Comparison of ENCODE assay signal across 1 cellular context in the genomic region with DNA sequence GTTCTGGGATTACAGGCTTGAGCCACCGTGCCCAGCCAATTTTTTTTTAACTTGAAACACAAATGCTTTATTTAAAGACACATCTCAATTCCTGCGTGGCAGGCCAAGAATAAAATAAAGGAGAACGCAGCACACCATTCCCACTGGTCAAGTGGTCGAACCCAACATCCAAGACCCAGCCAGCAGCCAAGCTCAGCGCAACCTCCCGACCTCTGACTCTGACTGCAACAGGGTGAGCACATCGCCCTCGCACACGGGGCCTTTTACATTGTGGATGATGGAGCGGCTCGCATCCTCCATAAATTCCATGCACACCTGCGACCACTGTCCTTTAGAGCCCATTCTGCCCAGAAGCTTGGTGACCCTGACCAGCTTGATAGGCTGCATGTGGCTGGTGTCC.
TF ChIP-seq lines count a peak whose summit lies in the region.

No MANE protein-coding gene starts in this region.

TF ChIP-seq in H1, 55 proteins besides CTCF, POLR2A, EP300 and RAD21:
- TF ChIP-seq FOSL1 (IDR thresholded peaks at IDR 0.05; ENCODE audit: insufficient read depth, low read depth, low read length), result no peak
- TF ChIP-seq ASH2L (IDR thresholded peaks at IDR 0.05; ENCODE audit: low read length), result no peak
- no peak for TF ChIP-seq POLR2AphosphoS5 (IDR thresholded peaks at IDR 0.05; ENCODE audit: low read depth, low read length)
- no peak for TF ChIP-seq RXRA (IDR thresholded peaks at IDR 0.05; ENCODE audit: insufficient read depth, low read depth, low read length)
- TF ChIP-seq NANOG (IDR thresholded peaks at IDR 0.05; ENCODE audit: insufficient read depth, low read depth, low read length, poor library complexity, severe bottlenecking), result no peak
- no peak for TF ChIP-seq KDM5A (IDR thresholded peaks at IDR 0.05; ENCODE audit: low read length)
- no peak for TF ChIP-seq ZNF274 (IDR thresholded peaks at IDR 0.05; ENCODE audit: borderline replicate concordance, extremely low read depth, low read length)
- TF ChIP-seq CHD2 (IDR thresholded peaks at IDR 0.05; ENCODE audit: low read length), result no peak
- TF ChIP-seq, protein P1, sequence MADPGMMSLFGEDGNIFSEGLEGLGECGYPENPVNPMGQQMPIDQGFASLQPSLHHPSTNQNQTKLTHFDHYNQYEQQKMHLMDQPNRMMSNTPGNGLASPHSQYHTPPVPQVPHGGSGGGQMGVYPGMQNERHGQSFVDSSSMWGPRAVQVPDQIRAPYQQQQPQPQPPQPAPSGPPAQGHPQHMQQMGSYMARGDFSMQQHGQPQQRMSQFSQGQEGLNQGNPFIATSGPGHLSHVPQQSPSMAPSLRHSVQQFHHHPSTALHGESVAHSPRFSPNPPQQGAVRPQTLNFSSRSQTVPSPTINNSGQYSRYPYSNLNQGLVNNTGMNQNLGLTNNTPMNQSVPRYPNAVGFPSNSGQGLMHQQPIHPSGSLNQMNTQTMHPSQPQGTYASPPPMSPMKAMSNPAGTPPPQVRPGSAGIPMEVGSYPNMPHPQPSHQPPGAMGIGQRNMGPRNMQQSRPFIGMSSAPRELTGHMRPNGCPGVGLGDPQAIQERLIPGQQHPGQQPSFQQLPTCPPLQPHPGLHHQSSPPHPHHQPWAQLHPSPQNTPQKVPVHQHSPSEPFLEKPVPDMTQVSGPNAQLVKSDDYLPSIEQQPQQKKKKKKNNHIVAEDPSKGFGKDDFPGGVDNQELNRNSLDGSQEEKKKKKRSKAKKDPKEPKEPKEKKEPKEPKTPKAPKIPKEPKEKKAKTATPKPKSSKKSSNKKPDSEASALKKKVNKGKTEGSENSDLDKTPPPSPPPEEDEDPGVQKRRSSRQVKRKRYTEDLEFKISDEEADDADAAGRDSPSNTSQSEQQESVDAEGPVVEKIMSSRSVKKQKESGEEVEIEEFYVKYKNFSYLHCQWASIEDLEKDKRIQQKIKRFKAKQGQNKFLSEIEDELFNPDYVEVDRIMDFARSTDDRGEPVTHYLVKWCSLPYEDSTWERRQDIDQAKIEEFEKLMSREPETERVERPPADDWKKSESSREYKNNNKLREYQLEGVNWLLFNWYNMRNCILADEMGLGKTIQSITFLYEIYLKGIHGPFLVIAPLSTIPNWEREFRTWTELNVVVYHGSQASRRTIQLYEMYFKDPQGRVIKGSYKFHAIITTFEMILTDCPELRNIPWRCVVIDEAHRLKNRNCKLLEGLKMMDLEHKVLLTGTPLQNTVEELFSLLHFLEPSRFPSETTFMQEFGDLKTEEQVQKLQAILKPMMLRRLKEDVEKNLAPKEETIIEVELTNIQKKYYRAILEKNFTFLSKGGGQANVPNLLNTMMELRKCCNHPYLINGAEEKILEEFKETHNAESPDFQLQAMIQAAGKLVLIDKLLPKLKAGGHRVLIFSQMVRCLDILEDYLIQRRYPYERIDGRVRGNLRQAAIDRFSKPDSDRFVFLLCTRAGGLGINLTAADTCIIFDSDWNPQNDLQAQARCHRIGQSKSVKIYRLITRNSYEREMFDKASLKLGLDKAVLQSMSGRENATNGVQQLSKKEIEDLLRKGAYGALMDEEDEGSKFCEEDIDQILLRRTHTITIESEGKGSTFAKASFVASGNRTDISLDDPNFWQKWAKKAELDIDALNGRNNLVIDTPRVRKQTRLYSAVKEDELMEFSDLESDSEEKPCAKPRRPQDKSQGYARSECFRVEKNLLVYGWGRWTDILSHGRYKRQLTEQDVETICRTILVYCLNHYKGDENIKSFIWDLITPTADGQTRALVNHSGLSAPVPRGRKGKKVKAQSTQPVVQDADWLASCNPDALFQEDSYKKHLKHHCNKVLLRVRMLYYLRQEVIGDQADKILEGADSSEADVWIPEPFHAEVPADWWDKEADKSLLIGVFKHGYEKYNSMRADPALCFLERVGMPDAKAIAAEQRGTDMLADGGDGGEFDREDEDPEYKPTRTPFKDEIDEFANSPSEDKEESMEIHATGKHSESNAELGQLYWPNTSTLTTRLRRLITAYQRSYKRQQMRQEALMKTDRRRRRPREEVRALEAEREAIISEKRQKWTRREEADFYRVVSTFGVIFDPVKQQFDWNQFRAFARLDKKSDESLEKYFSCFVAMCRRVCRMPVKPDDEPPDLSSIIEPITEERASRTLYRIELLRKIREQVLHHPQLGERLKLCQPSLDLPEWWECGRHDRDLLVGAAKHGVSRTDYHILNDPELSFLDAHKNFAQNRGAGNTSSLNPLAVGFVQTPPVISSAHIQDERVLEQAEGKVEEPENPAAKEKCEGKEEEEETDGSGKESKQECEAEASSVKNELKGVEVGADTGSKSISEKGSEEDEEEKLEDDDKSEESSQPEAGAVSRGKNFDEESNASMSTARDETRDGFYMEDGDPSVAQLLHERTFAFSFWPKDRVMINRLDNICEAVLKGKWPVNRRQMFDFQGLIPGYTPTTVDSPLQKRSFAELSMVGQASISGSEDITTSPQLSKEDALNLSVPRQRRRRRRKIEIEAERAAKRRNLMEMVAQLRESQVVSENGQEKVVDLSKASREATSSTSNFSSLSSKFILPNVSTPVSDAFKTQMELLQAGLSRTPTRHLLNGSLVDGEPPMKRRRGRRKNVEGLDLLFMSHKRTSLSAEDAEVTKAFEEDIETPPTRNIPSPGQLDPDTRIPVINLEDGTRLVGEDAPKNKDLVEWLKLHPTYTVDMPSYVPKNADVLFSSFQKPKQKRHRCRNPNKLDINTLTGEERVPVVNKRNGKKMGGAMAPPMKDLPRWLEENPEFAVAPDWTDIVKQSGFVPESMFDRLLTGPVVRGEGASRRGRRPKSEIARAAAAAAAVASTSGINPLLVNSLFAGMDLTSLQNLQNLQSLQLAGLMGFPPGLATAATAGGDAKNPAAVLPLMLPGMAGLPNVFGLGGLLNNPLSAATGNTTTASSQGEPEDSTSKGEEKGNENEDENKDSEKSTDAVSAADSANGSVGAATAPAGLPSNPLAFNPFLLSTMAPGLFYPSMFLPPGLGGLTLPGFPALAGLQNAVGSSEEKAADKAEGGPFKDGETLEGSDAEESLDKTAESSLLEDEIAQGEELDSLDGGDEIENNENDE (IDR thresholded peaks at IDR 0.05; ENCODE audit: insufficient replicate concordance, low read length), result no peak
- TF ChIP-seq RFX5 (IDR thresholded peaks at IDR 0.05; ENCODE audit: borderline replicate concordance, low read depth, low read length), result no peak
- TF ChIP-seq SP1 (IDR thresholded peaks at IDR 0.05; ENCODE audit: low read depth, low read length), result no peak
- no peak for TF ChIP-seq HDAC2 (IDR thresholded peaks at IDR 0.05; ENCODE audit: borderline replicate concordance in 1 of 2, low read depth in 2 of 2, low read length in 2 of 2)
- TF ChIP-seq YY1 (IDR thresholded peaks at IDR 0.05; ENCODE audit: low read depth, low read length), result no peak
- no peak for TF ChIP-seq GABPA (IDR thresholded peaks at IDR 0.05; ENCODE audit: borderline replicate concordance, insufficient read depth, low read length)
- TF ChIP-seq SIN3A (conservative IDR thresholded peaks at IDR 0.05 in 1 of 2, IDR thresholded peaks at IDR 0.05 in 1 of 2; ENCODE audit: low read depth in 1 of 2, low read length in 2 of 2), result no peak
- no peak for TF ChIP-seq NRF1 (IDR thresholded peaks at IDR 0.05; ENCODE audit: low read depth, low read length)
- TF ChIP-seq BRCA1 (IDR thresholded peaks at IDR 0.05; ENCODE audit: low read depth, low read length), result no peak
